Comparison of ENCODE assay signal across 12 cellular contexts in the genomic region with DNA sequence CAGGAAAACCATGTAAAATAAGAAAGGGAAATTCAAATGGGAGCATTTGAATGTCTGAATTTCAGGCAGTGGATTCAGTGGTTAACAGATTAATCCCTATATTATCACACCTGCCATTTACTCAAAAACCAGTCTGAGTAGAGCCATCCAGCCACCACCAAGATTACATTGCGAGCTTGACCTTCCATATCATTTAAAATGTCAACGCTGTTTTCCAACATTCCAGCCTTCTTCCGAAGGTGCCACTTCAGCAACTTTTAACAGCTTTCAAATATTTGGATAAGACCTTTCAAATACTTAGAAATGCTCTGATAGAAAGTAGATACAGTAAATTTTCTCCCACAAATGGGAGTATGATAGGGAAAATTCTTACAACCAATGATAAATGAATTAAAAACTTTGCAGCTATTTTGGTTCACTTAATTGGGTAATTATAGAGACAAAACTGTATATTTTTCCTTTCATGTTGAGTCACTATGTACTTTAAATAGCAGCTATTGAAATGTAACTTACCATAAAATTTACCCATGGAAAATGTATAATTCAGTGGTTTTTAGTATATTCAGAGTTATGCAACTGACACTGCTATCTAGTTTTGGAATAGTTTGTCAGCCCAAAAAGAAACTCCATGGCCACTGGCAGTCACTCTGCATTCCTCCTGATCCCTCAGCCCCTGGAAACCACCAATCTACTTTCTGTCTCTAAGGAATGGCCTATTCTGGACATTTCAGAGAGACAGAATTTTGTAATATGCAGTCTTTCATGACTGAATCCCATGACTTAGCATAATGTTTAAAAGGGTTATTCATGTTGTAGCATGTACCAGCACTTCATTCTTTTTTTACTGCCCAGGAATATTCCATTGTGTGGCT. TPM values are rescaled to one million over a fixed set of nuclear protein-coding genes. Genes with fewer than 3 reads are reported as not detected.
DNase-seq lines count a peak whose midpoint lies in the region; ATAC-seq and TF ChIP-seq lines count a peak whose summit lies in the region.
"Had no signal": no experiment of that assay in that cellular context is flagged by ENCODE, and none has a peak within 500 bp of the region (broad histone marks: within the 10 kb centered on the region; RNA-seq: fewer than 3 reads in every experiment).

No MANE protein-coding gene starts in this region.

- H3K9ac ChIP-seq in OCI-LY1 (ENCODE audit: low read length) = peak overlapping the region; percentile 19; the same call in 1 of the 2 replicates

- no peaks in the 10 kb centered on the region for H3K27me3 Mint-ChIP-seq in CD8-positive, alpha-beta T cell (ENCODE audit: low read depth)

- TF ChIP-seq CTCF in CD8-positive, alpha-beta T cell (IDR thresholded peaks at IDR 0.05) = no peak
- no peak for TF ChIP-seq CTCF in OCI-LY1 (IDR thresholded peaks at IDR 0.05; ENCODE audit: low read length)
- TF ChIP-seq CTCF in coronary artery (IDR thresholded peaks at IDR 0.05) = no peak
- TF ChIP-seq CTCF in omental fat pad (IDR thresholded peaks at IDR 0.05) = no peak

- H3K4me3 ChIP-seq in CD8-positive, alpha-beta T cell (ENCODE audit: low read depth, low read length) = no peak overlapping the region
- H3K4me3 ChIP-seq in OCI-LY1 (ENCODE audit: low read depth, low read length, poor library complexity, severe bottlenecking) (peak overlapping the region; percentile 18), coronary artery (no peak overlapping the region)
- H3K4me3 ChIP-seq: HAP-1, SJCRH30 had no signal

- H4K20me1 ChIP-seq in OCI-LY1 (ENCODE audit: insufficient read depth, low read length) = 0 out of 2 replicates have a peak, but pooled peaks cover 4% of the 10 kb centered on the region

- no peaks in the 10 kb centered on the region for H3K36me3 ChIP-seq in CD8-positive, alpha-beta T cell (ENCODE audit: insufficient read depth, low read length)
- peaks cover 60% of the 10 kb centered on the region for H3K36me3 ChIP-seq in OCI-LY1 (ENCODE audit: insufficient read depth, low read length)
- H3K36me3 ChIP-seq: SJCRH30 had no signal

- H3K9me3 Mint-ChIP-seq in CD8-positive, alpha-beta T cell = no peaks in the 10 kb centered on the region

- peaks cover 100% of the 10 kb centered on the region for H3K79me2 ChIP-seq in OCI-LY1 (ENCODE audit: insufficient read depth, low read length)

- H3K9me2 ChIP-seq in OCI-LY1 (ENCODE audit: low read depth, low read length) = no peaks in the 10 kb centered on the region

- H2AFZ ChIP-seq in OCI-LY1 (ENCODE audit: low read length) = no peak overlapping the region

- ATAC-seq in CD8-positive, alpha-beta T cell = no peak
- ATAC-seq in omental fat pad (ENCODE audit: low FRiP score) = peak; percentile 28
- no peak for ATAC-seq in GM19023 (IDR thresholded peaks at IDR 0.05; ENCODE audit: unreplicated experiment)
- ATAC-seq: left lobe of liver had no signal

- H3K27me3 ChIP-seq in CD8-positive, alpha-beta T cell (ENCODE audit: insufficient read depth, low read length) = no peaks in the 10 kb centered on the region
- no peaks in the 10 kb centered on the region for H3K27me3 ChIP-seq in OCI-LY1 (ENCODE audit: insufficient read depth, low read length)
- H3K27me3 ChIP-seq: SJCRH30 had no signal

- H3K4me3 Mint-ChIP-seq in CD8-positive, alpha-beta T cell = no peak overlapping the region

- DNase-seq in CD8-positive, alpha-beta T cell = peak in 1 of 7 experiments; percentile 0
- no peak for DNase-seq in coronary artery (ENCODE audit: low spot score)
- no peak for DNase-seq in omental fat pad (ENCODE audit: low spot score)
- no peak for DNase-seq in T1000 (lab: John Stamatoyannopoulos, UW)
- no peak for DNase-seq in hippocampal formation (lab: John Stamatoyannopoulos, UW)
- DNase-seq in mesenteric fat pad (ENCODE audit: low spot score) = no peak
- DNase-seq: cerebellar nuclear complex, SJCRH30 had no signal

- H3K27ac Mint-ChIP-seq in CD8-positive, alpha-beta T cell = peak overlapping the region; percentile 14

- CTCF ChIA-PET in CD8-positive, alpha-beta T cell (lab: Charles Lee) = interaction anchor here (2.3 kb wide), 1 partner anchor 93 kb away, joined by 8 read pairs; no protein-coding TSS in a partner anchor

- H3K27ac ChIP-seq in CD8-positive, alpha-beta T cell (ENCODE audit: low read depth, low read length) = no peak overlapping the region
- H3K27ac ChIP-seq in OCI-LY1 (ENCODE audit: low read depth, low read length, poor library complexity, severe bottlenecking) = peak overlapping the region; percentile 78
- peak overlapping the region; percentile 61 to 84 for H3K27ac ChIP-seq in coronary artery
- H3K27ac ChIP-seq: SJCRH30 had no signal

- H3K4me1 ChIP-seq in CD8-positive, alpha-beta T cell (ENCODE audit: insufficient read depth, low read length) = peaks cover 90% of the 10 kb centered on the region
- peaks cover 99% of the 10 kb centered on the region for H3K4me1 ChIP-seq in OCI-LY1 (ENCODE audit: insufficient read depth, low read length, severe bottlenecking)

- POLR2A ChIA-PET in CD8-positive, alpha-beta T cell (lab: Charles Lee) = interaction anchor here (1.1 to 1.2 kb wide), 3 partner anchors 11 to 72 kb away, joined by 3 to 4 read pairs (median 4); no protein-coding TSS in a partner anchor

- peaks cover 86% of the 10 kb centered on the region for H3K4me1 Mint-ChIP-seq in CD8-positive, alpha-beta T cell (ENCODE audit: low read depth)

- H3K36me3 Mint-ChIP-seq in CD8-positive, alpha-beta T cell = peaks cover 52% of the 10 kb centered on the region

- H3K9me3 ChIP-seq in CD8-positive, alpha-beta T cell (ENCODE audit: low read length) = no peaks in the 10 kb centered on the region
- H3K9me3 ChIP-seq in OCI-LY1 (ENCODE audit: low read length) = no peaks in the 10 kb centered on the region
- H3K9me3 ChIP-seq: HAP-1, SJCRH30 had no signal

- H3K4me2 ChIP-seq in OCI-LY1 (ENCODE audit: low read length) = peak overlapping the region; percentile 63; the same call in 1 of the 2 replicates

- intact Hi-C loops in CD8-positive, alpha-beta T cell (cut with DNase I, micrococcal nuclease) = loop anchor here (5.0 to 10.0 kb wide), 2 partner anchors 80 to 307 kb away; no protein-coding TSS in a partner anchor

- no peaks in the 10 kb centered on the region for H3F3A ChIP-seq in OCI-LY1 (ENCODE audit: insufficient read depth, low read length)

RNA-seq across cellular contexts. Expression of gene EZR, which starts 21.6 kb away (rescaled TPM):
- total RNA-seq in CD8-positive, alpha-beta T cell = 100 to 1,000 TPM; 626 to 627 TPM
- 100 to 1,000 TPM in 2 of 4 donors, 10 to 100 TPM in 2; 60.9 to 480 (median 251) TPM for total RNA-seq in omental fat pad
- total RNA-seq in mesenteric fat pad = 43.1 TPM
